3 cellular contexts compared by ENCODE assay signal in the genomic region with DNA sequence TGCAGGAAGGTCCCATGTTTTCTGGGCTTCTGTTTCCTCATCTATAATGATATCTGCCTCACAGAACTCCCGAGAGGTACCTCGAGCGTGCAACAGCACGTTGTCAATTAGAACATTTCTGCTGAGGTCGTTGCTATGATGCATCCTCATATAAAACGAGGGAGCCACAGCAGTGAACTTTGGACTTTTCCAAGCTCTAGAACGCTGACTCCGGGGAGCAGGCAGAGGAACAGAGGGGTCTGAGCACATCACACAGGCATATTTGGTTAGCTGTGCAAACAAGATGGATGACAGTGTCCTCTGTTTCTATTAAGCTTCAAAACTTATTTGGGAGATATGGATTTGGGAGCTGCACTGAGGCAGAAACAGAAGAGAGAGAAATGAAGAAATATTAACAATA.
TF ChIP-seq lines count a peak whose summit lies in the region.

No MANE protein-coding gene starts in this region.

TF ChIP-seq in A549, 52 proteins besides CTCF, POLR2A, EP300 and RAD21:
- no peak for TF ChIP-seq FOSB (CRISPR knock-in tag; IDR thresholded peaks at IDR 0.05)
- TF ChIP-seq SMC3 (IDR thresholded peaks at IDR 0.05): no peak
- TF ChIP-seq, protein P1, sequence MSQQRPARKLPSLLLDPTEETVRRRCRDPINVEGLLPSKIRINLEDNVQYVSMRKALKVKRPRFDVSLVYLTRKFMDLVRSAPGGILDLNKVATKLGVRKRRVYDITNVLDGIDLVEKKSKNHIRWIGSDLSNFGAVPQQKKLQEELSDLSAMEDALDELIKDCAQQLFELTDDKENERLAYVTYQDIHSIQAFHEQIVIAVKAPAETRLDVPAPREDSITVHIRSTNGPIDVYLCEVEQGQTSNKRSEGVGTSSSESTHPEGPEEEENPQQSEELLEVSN (IDR thresholded peaks at IDR 0.05; ENCODE audit: borderline replicate concordance, low read depth): no peak
- TF ChIP-seq, protein P2, sequence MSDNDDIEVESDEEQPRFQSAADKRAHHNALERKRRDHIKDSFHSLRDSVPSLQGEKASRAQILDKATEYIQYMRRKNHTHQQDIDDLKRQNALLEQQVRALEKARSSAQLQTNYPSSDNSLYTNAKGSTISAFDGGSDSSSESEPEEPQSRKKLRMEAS (IDR thresholded peaks at IDR 0.05): no peak
- TF ChIP-seq, protein P3, sequence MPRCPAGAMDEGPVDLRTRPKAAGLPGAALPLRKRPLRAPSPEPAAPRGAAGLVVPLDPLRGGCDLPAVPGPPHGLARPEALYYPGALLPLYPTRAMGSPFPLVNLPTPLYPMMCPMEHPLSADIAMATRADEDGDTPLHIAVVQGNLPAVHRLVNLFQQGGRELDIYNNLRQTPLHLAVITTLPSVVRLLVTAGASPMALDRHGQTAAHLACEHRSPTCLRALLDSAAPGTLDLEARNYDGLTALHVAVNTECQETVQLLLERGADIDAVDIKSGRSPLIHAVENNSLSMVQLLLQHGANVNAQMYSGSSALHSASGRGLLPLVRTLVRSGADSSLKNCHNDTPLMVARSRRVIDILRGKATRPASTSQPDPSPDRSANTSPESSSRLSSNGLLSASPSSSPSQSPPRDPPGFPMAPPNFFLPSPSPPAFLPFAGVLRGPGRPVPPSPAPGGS (IDR thresholded peaks at IDR 0.05): no peak
- TF ChIP-seq ESRRA (IDR thresholded peaks at IDR 0.05; ENCODE audit: borderline replicate concordance, low read length): no peak
- TF ChIP-seq HEYL (CRISPR knock-in tag; IDR thresholded peaks at IDR 0.05): no peak

TF ChIP-seq in IMR-90, 13 proteins besides CTCF, POLR2A, EP300 and RAD21:
- TF ChIP-seq NFE2L2 (IDR thresholded peaks at IDR 0.05; ENCODE audit: low read depth, low read length): no peak
- no peak for TF ChIP-seq MAZ (IDR thresholded peaks at IDR 0.05; ENCODE audit: borderline replicate concordance, low read depth, low read length)
- TF ChIP-seq SMC3 (IDR thresholded peaks at IDR 0.05; ENCODE audit: low read depth, low read length): no peak
- TF ChIP-seq CEBPB (IDR thresholded peaks at IDR 0.05; ENCODE audit: low read depth, low read length): no peak
- TF ChIP-seq, protein P4, sequence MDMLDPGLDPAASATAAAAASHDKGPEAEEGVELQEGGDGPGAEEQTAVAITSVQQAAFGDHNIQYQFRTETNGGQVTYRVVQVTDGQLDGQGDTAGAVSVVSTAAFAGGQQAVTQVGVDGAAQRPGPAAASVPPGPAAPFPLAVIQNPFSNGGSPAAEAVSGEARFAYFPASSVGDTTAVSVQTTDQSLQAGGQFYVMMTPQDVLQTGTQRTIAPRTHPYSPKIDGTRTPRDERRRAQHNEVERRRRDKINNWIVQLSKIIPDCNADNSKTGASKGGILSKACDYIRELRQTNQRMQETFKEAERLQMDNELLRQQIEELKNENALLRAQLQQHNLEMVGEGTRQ (IDR thresholded peaks at IDR 0.05; ENCODE audit: low read depth, low read length): no peak
- TF ChIP-seq CHD1 (IDR thresholded peaks at IDR 0.05; ENCODE audit: low read depth, low read length): no peak
- no peak for TF ChIP-seq MXI1 (IDR thresholded peaks at IDR 0.05; ENCODE audit: borderline replicate concordance, low read depth, low read length)
- TF ChIP-seq BHLHE40 (IDR thresholded peaks at IDR 0.05; ENCODE audit: low read depth, low read length): no peak
- TF ChIP-seq, protein P5, sequence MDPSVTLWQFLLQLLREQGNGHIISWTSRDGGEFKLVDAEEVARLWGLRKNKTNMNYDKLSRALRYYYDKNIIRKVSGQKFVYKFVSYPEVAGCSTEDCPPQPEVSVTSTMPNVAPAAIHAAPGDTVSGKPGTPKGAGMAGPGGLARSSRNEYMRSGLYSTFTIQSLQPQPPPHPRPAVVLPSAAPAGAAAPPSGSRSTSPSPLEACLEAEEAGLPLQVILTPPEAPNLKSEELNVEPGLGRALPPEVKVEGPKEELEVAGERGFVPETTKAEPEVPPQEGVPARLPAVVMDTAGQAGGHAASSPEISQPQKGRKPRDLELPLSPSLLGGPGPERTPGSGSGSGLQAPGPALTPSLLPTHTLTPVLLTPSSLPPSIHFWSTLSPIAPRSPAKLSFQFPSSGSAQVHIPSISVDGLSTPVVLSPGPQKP (IDR thresholded peaks at IDR 0.05; ENCODE audit: borderline replicate concordance, low read depth, low read length): no peak
- no peak for TF ChIP-seq RCOR1 (IDR thresholded peaks at IDR 0.05; ENCODE audit: insufficient replicate concordance, low read length)
- no peak for TF ChIP-seq FOS (IDR thresholded peaks at IDR 0.05; ENCODE audit: low read depth, low read length)

TF ChIP-seq in GM12891, 5 proteins besides CTCF, POLR2A, EP300 and RAD21 (continued from another document):
- TF ChIP-seq POLR2AphosphoS5 (IDR thresholded peaks at IDR 0.05; ENCODE audit: low read depth, low read length): no peak
- no peak for TF ChIP-seq POU2F2 (IDR thresholded peaks at IDR 0.05; ENCODE audit: low read depth, low read length)
- TF ChIP-seq TAF1 (IDR thresholded peaks at IDR 0.05; ENCODE audit: low read depth, low read length): no peak
- no peak for TF ChIP-seq PAX5 (IDR thresholded peaks at IDR 0.05; ENCODE audit: insufficient read depth, low read length, severe bottlenecking)
